9 cellular contexts compared by ENCODE assay signal in genomic region chr11:189843-190311, GRCh38. TPM values are rescaled to one million over a fixed set of nuclear protein-coding genes. Genes with fewer than 3 reads are reported as not detected.
DNase-seq lines count a peak whose midpoint lies in the region; ATAC-seq and TF ChIP-seq lines count a peak whose summit lies in the region.
"Not testable (repeated sequence)": the region's sequence is repeated elsewhere in the genome, so short reads cannot be mapped to it uniquely, and the experiment has no call there.
"Had no signal": no experiment of that assay in that cellular context is flagged by ENCODE, and none has a peak within 500 bp of the region (broad histone marks: within the 10 kb centered on the region; RNA-seq: fewer than 3 reads in every experiment).

No MANE protein-coding gene starts in this region.

- H3K4me1 ChIP-seq in BE2C = not testable (repeated sequence)

- H3K36me3 Mint-ChIP-seq in activated naive CD8-positive, alpha-beta T cell treated with anti-CD3 and anti-CD28 coated beads for 36 hours = not testable (repeated sequence)

- DNase-seq in BE2C (peak; percentile 70), left ventricle myocardium superior (peak; percentile 34)
- peak; percentile 58 for DNase-seq in activated CD4-positive, CD25-positive, alpha-beta regulatory T cell treated with anti-CD3 and anti-CD28 coated beads, Interleukin-2, amount 50 U/mL, for 72 hours
- DNase-seq in activated naive CD8-positive, alpha-beta T cell treated with anti-CD3 and anti-CD28 coated beads for 36 hours = peak; percentile 48
- DNase-seq in sciatic nerve (ENCODE audit: low spot score) = not testable (repeated sequence)

- H3K4me1 Mint-ChIP-seq in activated naive CD8-positive, alpha-beta T cell treated with anti-CD3 and anti-CD28 coated beads for 36 hours = not testable (repeated sequence)

- TF ChIP-seq CTCF in BE2C (IDR thresholded peaks at IDR 0.05; ENCODE audit: low read depth, low read length) = peak; percentile 47; the same call in 1 of the 2 replicates

- not testable (repeated sequence) for H3K27ac Mint-ChIP-seq in activated naive CD8-positive, alpha-beta T cell treated with anti-CD3 and anti-CD28 coated beads for 36 hours

- H3K9me3 Mint-ChIP-seq in activated naive CD8-positive, alpha-beta T cell treated with anti-CD3 and anti-CD28 coated beads for 36 hours = not testable (repeated sequence)

- not testable (repeated sequence) for H3K9me3 ChIP-seq in BE2C

- H3K36me3 ChIP-seq in BE2C = not testable (repeated sequence)

- not testable (repeated sequence) for H3K27me3 ChIP-seq in BE2C

- not testable (repeated sequence) for H3K27me3 Mint-ChIP-seq in activated naive CD8-positive, alpha-beta T cell treated with anti-CD3 and anti-CD28 coated beads for 36 hours

- not testable (repeated sequence) for H3K4me3 Mint-ChIP-seq in activated naive CD8-positive, alpha-beta T cell treated with anti-CD3 and anti-CD28 coated beads for 36 hours

- intact Hi-C loops in left ventricle myocardium superior (cut with micrococcal nuclease); sciatic nerve (cut with DNase I): not testable (repeated sequence)

- H3K4me3 ChIP-seq in BE2C (ENCODE audit: low read depth, low read length) = not testable (repeated sequence)

- ATAC-seq in GM19328 (IDR thresholded peaks at IDR 0.05; ENCODE audit: unreplicated experiment) (peak; percentile 66), HG02678 (IDR thresholded peaks at IDR 0.05; ENCODE audit: unreplicated experiment) (peak; percentile 81), HG03457 (IDR thresholded peaks at IDR 0.05; ENCODE audit: unreplicated experiment) (peak; percentile 75), left ventricle myocardium superior (peak; percentile 67), sciatic nerve (peak; percentile 49)

RNA-seq across cellular contexts. Expression of gene SCGB1C1, which starts 3.0 kb away (rescaled TPM):
- polyA plus RNA-seq in BE2C (2012; ENCODE audit: insufficient read depth, insufficient read length, low read depth) = not detected
- total RNA-seq in activated naive CD8-positive, alpha-beta T cell treated with anti-CD3 and anti-CD28 coated beads for 36 hours = not detected
- total RNA-seq in left ventricle myocardium superior (not detected), sciatic nerve (not detected)
- total RNA-seq: ascending aorta had no signal

RNA-seq across cellular contexts. Expression of gene BET1L, which starts 17.3 kb away (rescaled TPM):
- polyA plus RNA-seq in BE2C (2012; ENCODE audit: insufficient read depth, insufficient read length, low read depth) = 41.1 TPM
- total RNA-seq in activated naive CD8-positive, alpha-beta T cell treated with anti-CD3 and anti-CD28 coated beads for 36 hours = 10 to 100 TPM; 44.0 to 45.5 TPM
- total RNA-seq in left ventricle myocardium superior (24.0 TPM), sciatic nerve (48.1 TPM)

RNA-seq across cellular contexts. Expression of gene RIC8A, which starts 17.6 kb away (rescaled TPM):
- 118 TPM for polyA plus RNA-seq in BE2C (2012; ENCODE audit: insufficient read depth, insufficient read length, low read depth)
- 100 to 1,000 TPM; 105 to 111 TPM for total RNA-seq in activated naive CD8-positive, alpha-beta T cell treated with anti-CD3 and anti-CD28 coated beads for 36 hours
- total RNA-seq in left ventricle myocardium superior (60.3 TPM), sciatic nerve (74.7 TPM)

RNA-seq across cellular contexts. Expression of gene SIRT3, which starts 46.3 kb away (rescaled TPM):
- 16.1 TPM for polyA plus RNA-seq in BE2C (2012; ENCODE audit: insufficient read depth, insufficient read length, low read depth)
- 10 to 100 TPM; 18.6 to 20.5 TPM for total RNA-seq in activated naive CD8-positive, alpha-beta T cell treated with anti-CD3 and anti-CD28 coated beads for 36 hours
- total RNA-seq in left ventricle myocardium superior (41.4 TPM), sciatic nerve (21.7 TPM)

RNA-seq across cellular contexts. Expression of gene PSMD13, which starts 46.9 kb away (rescaled TPM):
- 118 TPM for polyA plus RNA-seq in BE2C (2012; ENCODE audit: insufficient read depth, insufficient read length, low read depth)
- 100 to 1,000 TPM; 235 to 239 TPM for total RNA-seq in activated naive CD8-positive, alpha-beta T cell treated with anti-CD3 and anti-CD28 coated beads for 36 hours
- total RNA-seq in left ventricle myocardium superior (92.3 TPM), sciatic nerve (79.4 TPM)
